Comparison of ENCODE assay signal across 7 cellular contexts in the genomic region with DNA sequence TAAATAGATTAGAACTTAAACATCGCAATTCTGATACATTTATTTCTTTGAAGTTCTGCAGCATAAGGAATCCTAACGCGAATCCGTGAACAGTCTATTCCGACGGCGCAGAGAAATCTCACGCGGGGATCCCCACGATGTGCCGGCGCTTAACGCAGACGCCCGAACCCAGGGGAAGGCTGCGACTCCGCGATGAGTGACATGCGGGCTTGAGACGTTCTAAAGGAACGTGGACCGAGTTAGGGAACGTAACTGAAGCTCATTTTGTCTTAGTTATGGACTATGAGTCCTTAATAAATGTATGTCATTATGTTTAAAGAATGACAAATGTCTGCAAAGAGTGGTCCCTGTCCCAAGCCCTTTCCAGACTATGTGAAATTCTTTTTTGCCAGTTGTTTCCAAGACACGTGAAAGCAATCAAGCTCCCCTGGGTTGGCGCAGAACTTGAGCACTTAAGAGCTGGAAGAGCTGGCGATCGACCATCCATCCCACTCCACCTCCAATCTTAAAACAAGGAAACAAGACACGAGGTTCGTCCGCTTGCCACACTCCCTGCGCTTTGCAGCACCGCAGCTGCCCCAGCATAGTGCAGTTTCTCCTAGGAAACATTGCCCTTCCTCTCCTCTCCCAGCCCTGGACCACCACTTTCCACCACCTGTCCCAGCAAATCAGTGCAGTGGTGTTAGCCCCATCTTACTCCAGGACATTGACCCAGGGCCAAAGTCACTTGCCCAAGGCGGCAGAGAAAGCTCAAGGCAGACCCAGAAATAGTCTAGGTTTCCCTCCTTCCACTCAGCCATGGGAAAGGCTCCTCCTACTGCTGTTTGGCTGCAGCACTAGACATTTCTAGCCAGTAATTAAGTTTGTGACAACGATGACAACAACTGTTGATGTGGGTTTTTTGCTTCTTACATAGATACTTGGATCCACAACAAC. TPM values are rescaled to one million over a fixed set of nuclear protein-coding genes. Genes with fewer than 3 reads are reported as not detected.
DNase-seq lines count a peak whose midpoint lies in the region; ATAC-seq, FAIRE-seq and TF ChIP-seq lines count a peak whose summit lies in the region.

No MANE protein-coding gene starts in this region.

- H3K4me3 ChIP-seq in HAP-1 (peak overlapping the region; percentile 41), SK-N-SH (ENCODE audit: low read depth in 2 of 2, low read length in 1 of 2) (peak overlapping the region; percentile 71 to 90), fibroblast of the aortic adventitia (ENCODE audit: low read depth, low read length) (peak overlapping the region; percentile 84), pancreas (peak overlapping the region in 3 of 4 donors; percentile 20 to 90 (median 86))

- ATAC-seq in pancreas (peak in 2 of 4 donors; percentile 7 to 19), GM19023 (IDR thresholded peaks at IDR 0.05; ENCODE audit: unreplicated experiment) (no peak), GM19351 (IDR thresholded peaks at IDR 0.05; ENCODE audit: unreplicated experiment) (no peak), GM21528 (IDR thresholded peaks at IDR 0.05; ENCODE audit: low FRiP score, unreplicated experiment) (no peak)

- peaks cover 26% of the 10 kb centered on the region for H4K20me1 ChIP-seq in SK-N-SH (ENCODE audit: insufficient read depth)

- peak overlapping the region; percentile 86 for H2AFZ ChIP-seq in SK-N-SH (ENCODE audit: low read depth)

- TF ChIP-seq CTCF in SK-N-SH (IDR thresholded peaks at IDR 0.05) (no peak), fibroblast of the aortic adventitia (IDR thresholded peaks at IDR 0.05; ENCODE audit: insufficient read depth, low read length) (no peak), pancreas (IDR thresholded peaks at IDR 0.05) (no peak)

- CTCF ChIA-PET in SK-N-SH (lab: Yijun Ruan, JAX), result interaction anchor here (0.6 to 4.0 kb wide), 5 partner anchors 9 to 92 kb away, joined by 3 to 14 read pairs (median 3); no protein-coding TSS in a partner anchor

- H3F3A ChIP-seq in SK-N-SH (replicated peaks; ENCODE audit: insufficient read depth), result peaks cover 8% of the 10 kb centered on the region

- H3K27ac ChIP-seq in SK-N-SH (ENCODE audit: low read depth in 2 of 2, low read length in 1 of 2) (peak overlapping the region; percentile 59 to 70), pancreas (no peak overlapping the region)

- WGBS in SK-N-SH (ENCODE audit: low lambda C conversion rate), result 8% methylated on average over 34 of the region's 34 CpGs
- WGBS in pancreas, 2 donors, result 3 to 4% methylated on average over 34 of the region's 34 CpGs

- H3K4me2 ChIP-seq in SK-N-SH, result peak overlapping the region; percentile 93

- no peaks in the 10 kb centered on the region for H3K9me2 ChIP-seq in SK-N-SH

- no peak for TF ChIP-seq EP300 in SK-N-SH (IDR thresholded peaks at IDR 0.05; ENCODE audit: borderline replicate concordance in 1 of 2, low read depth in 1 of 2, low read length in 1 of 2)

- H3K9me3 ChIP-seq in HAP-1 (no peaks in the 10 kb centered on the region), SK-N-SH (no peaks in the 10 kb centered on the region), pancreas (no peaks in the 10 kb centered on the region)

- H3K27me3 ChIP-seq in HAP-1 (ENCODE audit: low read depth) (no peaks in the 10 kb centered on the region), SK-N-SH (ENCODE audit: insufficient read depth) (no peaks in the 10 kb centered on the region), pancreas (no peaks in the 10 kb centered on the region)

- H3K79me2 ChIP-seq in SK-N-SH (ENCODE audit: insufficient read depth), result peaks cover 31% of the 10 kb centered on the region

- intact Hi-C loops in pancreas (cut with DNase I), result loop anchor here in 1 of 3 donors (5.0 kb wide), 1 partner anchor 89 kb away; no protein-coding TSS in a partner anchor

- H3K9ac ChIP-seq in SK-N-SH, result peak overlapping the region; percentile 53; the same call in 1 of the 2 replicates

- in situ Hi-C loops in HAP-1 (cut with MboI; ENCODE audit: low sequenced_read_pairs), result no loop called here

- H3K4me1 ChIP-seq in HAP-1 (peaks cover 7% of the 10 kb centered on the region), SK-N-SH (ENCODE audit: control insufficient read depth in 1 of 2, insufficient read depth in 2 of 2, low read depth in 1 of 2, low read length in 1 of 2) (peaks cover 6 to 27% of the 10 kb centered on the region in 2 experiments; a peak in 2 of 4 replicates), pancreas (peaks cover 0 to 22% (median 12%) of the 10 kb centered on the region in 3 donors)

- FAIRE-seq in pancreas (lab: Jason Lieb, UNC), result no peak

- H3K36me3 ChIP-seq in HAP-1 (replicated peaks), result no peaks in the 10 kb centered on the region
- H3K36me3 ChIP-seq in SK-N-SH (replicated peaks in 1 of 2; ENCODE audit: control insufficient read depth in 1 of 2, insufficient read depth in 2 of 2, low read length in 1 of 2), result no peaks in the 10 kb centered on the region
- no peaks in the 10 kb centered on the region for H3K36me3 ChIP-seq in pancreas

- DNase-seq in HAP-1 (ENCODE audit: low spot score in 2 of 2) (no peak), SK-N-SH (peak; percentile 49), fibroblast of the aortic adventitia (ENCODE audit: low read depth) (peak; percentile 40), pancreas (no peak)

- TF ChIP-seq RAD21 in SK-N-SH (IDR thresholded peaks at IDR 0.05; ENCODE audit: low read length), result peak; percentile 36; the same call in 1 of the 2 replicates

- POLR2A ChIA-PET in SK-N-SH (lab: Yijun Ruan, JAX), result interaction anchor here (1.6 kb wide), 1 partner anchor 8 kb away, joined by 4 read pairs; no protein-coding TSS in a partner anchor

TF ChIP-seq in SK-N-SH, 30 proteins besides CTCF, POLR2A, EP300 and RAD21:
- TF ChIP-seq POLR2AphosphoS5 (IDR thresholded peaks at IDR 0.05; ENCODE audit: low read depth, low read length) (no peak), PBX3 (IDR thresholded peaks at IDR 0.05) (peak; percentile 36; the same call in 1 of the 2 replicates), SMC3 (IDR thresholded peaks at IDR 0.05; ENCODE audit: low read depth, low read length) (no peak), ELF1 (IDR thresholded peaks at IDR 0.05) (no peak)

RNA-seq across cellular contexts. Expression of gene PARD3, which starts 1.2 kb away (rescaled TPM):
- polyA plus RNA-seq in SK-N-SH (2012; rRNA removed), result 29.4 and 38.9 TPM in 2 replicates
- polyA plus RNA-seq in SK-N-SH (2012; cell fraction: cytosol; rRNA removed), result 31.3 and 35.8 TPM in 2 replicates
- polyA plus RNA-seq in SK-N-SH (2012; cell fraction: nucleus; rRNA removed), result 46.7 and 74.5 TPM in 2 replicates
- total RNA-seq in fibroblast of the aortic adventitia (ENCODE audit: low replicate concordance), result 42.1 and 86.8 TPM in 2 replicates
- total RNA-seq in pancreas, result 10 to 100 TPM; 21.8 to 32.3 (median 26.6) TPM
- polyA plus RNA-seq in pancreas, result 10 to 100 TPM; 12.8 to 20.0 TPM

Comparison
In these comparisons a context has a peak if more than half of its experiments do, and no peak if none do; other contexts are left out.
1. DNase-seq: peak in SK-N-SH (single experiment) and fibroblast of the aortic adventitia (single experiment); none in HAP-1 (0 of 2) and pancreas (0 of 6).
2. H3K27ac ChIP-seq: peak in SK-N-SH (2 of 2); none in pancreas (0 of 4).
3. Peak in every context shown above with its lines, with median percentiles within 50 percentile points of each other: H3K4me3 ChIP-seq.